ENCODE assay signal across 19 cellular contexts in genomic region chr6:82197784-82198183, GRCh38. TPM values are rescaled to one million over a fixed set of nuclear protein-coding genes. Genes with fewer than 3 reads are reported as not detected.
DNase-seq lines count a peak whose midpoint lies in the region; ATAC-seq and TF ChIP-seq lines count a peak whose summit lies in the region.
"Had no signal": no experiment of that assay in that cellular context is flagged by ENCODE, and none has a peak within 500 bp of the region (broad histone marks: within the 10 kb centered on the region; RNA-seq: fewer than 3 reads in every experiment).

No MANE protein-coding gene starts in this region.

- no peak overlapping the region for H2AFZ ChIP-seq in smooth muscle cell (ENCODE audit: low read depth)
- H2AFZ ChIP-seq: PC-9 had no signal

- no peaks in the 10 kb centered on the region for H3K27me3 ChIP-seq in right atrium auricular region
- no peaks in the 10 kb centered on the region for H3K27me3 ChIP-seq in heart left ventricle
- H3K27me3 ChIP-seq in smooth muscle cell (ENCODE audit: low read depth): no peaks in the 10 kb centered on the region

- H3K9me3 ChIP-seq in right atrium auricular region (no peaks in the 10 kb centered on the region), SK-N-MC (ENCODE audit: low read depth, low read length) (no peaks in the 10 kb centered on the region), heart left ventricle (no peaks in the 10 kb centered on the region), smooth muscle cell (replicated peaks; ENCODE audit: low read depth) (no peaks in the 10 kb centered on the region)
- H3K9me3 ChIP-seq: SK-N-SH had no signal

- peak; percentile 43 for ATAC-seq in Right ventricle myocardium inferior
- peak in 3 of 4 donors; percentile 48 to 53 (median 48) for ATAC-seq in heart left ventricle

- intact Hi-C loops in Right ventricle myocardium inferior (cut with DNase I): no loop called here
- intact Hi-C loops in heart left ventricle (cut with DNase I): no loop called here

- WGBS in heart left ventricle, 4 donors: 42 to 69% (median 53%) methylated on average over 4 of the region's 4 CpGs
- 72% methylated on average over 4 of the region's 4 CpGs for WGBS in smooth muscle cell (ENCODE audit: low lambda C conversion rate)

- H3K4me3 ChIP-seq in right atrium auricular region: no peak overlapping the region
- no peak overlapping the region for H3K4me3 ChIP-seq in SK-N-MC
- H3K4me3 ChIP-seq in heart left ventricle: no peak overlapping the region
- no peak overlapping the region for H3K4me3 ChIP-seq in smooth muscle cell
- H3K4me3 ChIP-seq: PC-9 had no signal

- H3K4me1 ChIP-seq in right atrium auricular region (peaks cover 0 to 8% of the 10 kb centered on the region in 2 donors), heart left ventricle (peaks cover 0 to 13% (median 0%) of the 10 kb centered on the region in 12 donors), smooth muscle cell (ENCODE audit: low read depth) (peaks cover 4% of the 10 kb centered on the region)

- H3K27ac ChIP-seq in right atrium auricular region (peak overlapping the region in 1 of 2 donors; percentile 26), SK-N-MC (peak overlapping the region; percentile 17; the same call in 1 of the 2 replicates), heart left ventricle (peak overlapping the region in 4 of 12 donors; percentile 1 to 40 (median 30)), smooth muscle cell (ENCODE audit: low read depth) (peak overlapping the region; percentile 75)
- H3K27ac ChIP-seq: PC-9, RWPE1 had no signal

- DNase-seq in Right ventricle myocardium inferior (ENCODE audit: missing footprints) (no peak), right atrium auricular region (ENCODE audit: low spot score) (no peak), SK-N-MC (ENCODE audit: low read depth, low spot score) (no peak), heart left ventricle (no peak), smooth muscle cell (lab: John Stamatoyannopoulos, UW; ENCODE audit: unreplicated experiment) (no peak), NCI-H146 (lab: John Stamatoyannopoulos, UW) (no peak), NCI-H226 (no peak)
- DNase-seq: Calu3, DMS79 treated with DMSO at 0.1 percent for 48 hours, KBM-7, MV-4-11, NCI-H1105 treated with DMSO at 0.1 percent for 48 hours, NCI-H2029, NCI-H446 treated with DMSO at 0.1 percent for 48 hours, NCI-H526, PC-9, SIG-M5, SK-N-SH had no signal

- no peaks in the 10 kb centered on the region for H3K79me2 ChIP-seq in smooth muscle cell (ENCODE audit: low read depth)

- H3K4me2 ChIP-seq in smooth muscle cell: no peak overlapping the region
- H3K4me2 ChIP-seq: PC-9, SK-N-SH had no signal

- TF ChIP-seq POLR2A in heart left ventricle (IDR thresholded peaks at IDR 0.05): no peak

- H3K9ac ChIP-seq in SK-N-MC (ENCODE audit: insufficient read length) (no peak overlapping the region), smooth muscle cell (ENCODE audit: low read depth) (no peak overlapping the region)
- H3K9ac ChIP-seq: SK-N-SH had no signal

- H3K36me3 ChIP-seq in right atrium auricular region: peaks cover 78% of the 10 kb centered on the region
- H3K36me3 ChIP-seq in SK-N-MC (ENCODE audit: insufficient read depth, low read length): peaks cover 92% of the 10 kb centered on the region
- H3K36me3 ChIP-seq in heart left ventricle: peaks cover 0 to 100% (median 94%) of the 10 kb centered on the region in 9 donors
- H3K36me3 ChIP-seq in smooth muscle cell (ENCODE audit: low read depth): peaks cover 34% of the 10 kb centered on the region

- TF ChIP-seq CTCF in right atrium auricular region (IDR thresholded peaks at IDR 0.05): no peak
- TF ChIP-seq CTCF in heart left ventricle (IDR thresholded peaks at IDR 0.05): no peak
- TF ChIP-seq CTCF in smooth muscle cell (IDR thresholded peaks at IDR 0.05; ENCODE audit: borderline replicate concordance, insufficient read depth, poor library complexity, severe bottlenecking): no peak

- peaks cover 4% of the 10 kb centered on the region for H3F3A ChIP-seq in smooth muscle cell (ENCODE audit: low read depth)

- no peaks in the 10 kb centered on the region for H4K20me1 ChIP-seq in smooth muscle cell (ENCODE audit: low read depth)

RNA-seq across cellular contexts. Expression of gene IBTK, which starts 49.8 kb away (rescaled TPM):
- total RNA-seq in Right ventricle myocardium inferior (27.6 TPM), right atrium auricular region (10 to 100 TPM; 24.8 TPM), heart left ventricle (10 to 100 TPM; 19.4 to 39.2 (median 29.2) TPM), smooth muscle cell (50.7 and 69.7 TPM in 2 replicates)
- polyA plus RNA-seq in heart left ventricle (10 to 100 TPM; 19.6 to 24.3 TPM), smooth muscle cell (15.3 and 21.6 TPM in 2 replicates)
